ENCODE assay signal across 22 cellular contexts in the genomic region with DNA sequence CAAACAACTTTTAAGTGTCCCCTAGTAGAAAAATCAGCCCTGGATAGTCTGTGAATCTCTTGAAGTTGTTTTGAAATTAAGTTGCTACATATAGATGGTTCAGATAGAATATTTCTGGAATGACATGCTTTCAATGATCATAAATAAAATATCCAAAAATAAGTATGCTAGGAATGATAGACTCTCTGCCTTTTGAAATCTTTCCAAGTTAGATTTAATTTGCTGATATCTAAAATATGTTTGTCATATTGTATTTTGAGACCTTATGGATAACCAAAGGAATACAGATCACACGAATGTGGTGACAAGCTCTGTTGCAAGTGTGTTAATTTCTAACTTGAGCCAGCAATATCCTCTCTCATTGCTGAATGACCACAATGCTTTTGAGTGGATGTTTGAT.
DNase-seq lines count a peak whose midpoint lies in the region; TF ChIP-seq lines count a peak whose summit lies in the region.
"Had no signal": no experiment of that assay in that cellular context is flagged by ENCODE, and none has a peak within 500 bp of the region (broad histone marks: within the 10 kb centered on the region; RNA-seq: fewer than 3 reads in every experiment).

No MANE protein-coding gene starts in this region.

- in situ Hi-C loops in brain microvascular endothelial cell (cut with HindIII; ENCODE audit: low pct_ligation_motif_present, low sequenced_read_pairs), result no loop called here

- H3K27me3 ChIP-seq in brain microvascular endothelial cell (replicated peaks) (no peaks in the 10 kb centered on the region), neural progenitor cell (no peaks in the 10 kb centered on the region)
- H3K27me3 ChIP-seq: SJCRH30 had no signal

- H3K27ac Mint-ChIP-seq in neural progenitor cell, result no peak overlapping the region
- H3K27ac Mint-ChIP-seq: B cell, CD14-positive monocyte, GM23338 had no signal

- H3F3A ChIP-seq in neural progenitor cell (ENCODE audit: low read depth), result no peaks in the 10 kb centered on the region

- H3K9me3 ChIP-seq in neural progenitor cell (ENCODE audit: low read depth), result no peaks in the 10 kb centered on the region
- H3K9me3 ChIP-seq: HAP-1, SJCRH30 had no signal

- no peak overlapping the region for H2AFZ ChIP-seq in neural progenitor cell (replicated peaks)
- H2AFZ ChIP-seq: GM23338 had no signal

- no peak overlapping the region for H3K9ac ChIP-seq in neural progenitor cell

- H4K20me1 ChIP-seq in neural progenitor cell (ENCODE audit: low read depth), result no peaks in the 10 kb centered on the region

- peaks cover 2% of the 10 kb centered on the region for H3K9me3 Mint-ChIP-seq in neural progenitor cell
- H3K9me3 Mint-ChIP-seq: GM23338 had no signal

- no peaks in the 10 kb centered on the region for H3K4me1 Mint-ChIP-seq in neural progenitor cell
- H3K4me1 Mint-ChIP-seq: B cell, CD14-positive monocyte had no signal

- TF ChIP-seq CTCF in AG10803 (conservative IDR thresholded peaks at IDR 0.05; ENCODE audit: low read length), result no peak
- TF ChIP-seq CTCF in brain microvascular endothelial cell (IDR thresholded peaks at IDR 0.05; ENCODE audit: low read depth, low read length, missing control alignments), result no peak
- TF ChIP-seq CTCF in neural progenitor cell (IDR thresholded peaks at IDR 0.05), result no peak

- H3K4me3 ChIP-seq in AG10803 (ENCODE audit: low read length) (no peak overlapping the region), brain microvascular endothelial cell (ENCODE audit: low read depth, low read length) (no peak overlapping the region), neural progenitor cell (no peak overlapping the region)
- H3K4me3 ChIP-seq: GM12878, GM23338, HAP-1, SJCRH30 had no signal

- no peak overlapping the region for H3K4me2 ChIP-seq in neural progenitor cell
- H3K4me2 ChIP-seq: GM23338 had no signal

- no peaks in the 10 kb centered on the region for H3K36me3 ChIP-seq in brain microvascular endothelial cell (replicated peaks)
- no peaks in the 10 kb centered on the region for H3K36me3 ChIP-seq in neural progenitor cell
- H3K36me3 ChIP-seq: HAP-1, SJCRH30 had no signal

- no peak overlapping the region for H3K4me3 Mint-ChIP-seq in neural progenitor cell
- H3K4me3 Mint-ChIP-seq: B cell, CD14-positive monocyte, GM23338 had no signal

- DNase-seq in AG10803 (ENCODE audit: low read depth), result peak; percentile 31
- peak; percentile 79 for DNase-seq in HS-27A (ENCODE audit: low read depth)
- DNase-seq in brain microvascular endothelial cell, result no peak
- peak; percentile 14 for DNase-seq in renal cortical epithelial cell (ENCODE audit: low read depth)
- no peak for DNase-seq in HPDE6-E6E7 (ENCODE audit: extremely low spot score)
- no peak for DNase-seq in neural progenitor cell (ENCODE audit: low spot score)
- no peak for DNase-seq in cerebellum (ENCODE audit: low spot score)
- DNase-seq: DMS53, KG1, NCI-H1092 treated with DMSO at 0.1 percent for 48 hours, NCI-H1436 treated with DMSO at 0.1 percent for 48 hours, NCI-H1930, NCI-H2227 treated with DMSO at 0.1 percent for 48 hours, NCI-H510A treated with DMSO at 0.1 percent for 48 hours, NCI-H748 treated with DMSO at 0.1 percent for 48 hours, SJCRH30 had no signal

- H3K36me3 Mint-ChIP-seq in neural progenitor cell, result no peaks in the 10 kb centered on the region
- H3K36me3 Mint-ChIP-seq: CD14-positive monocyte had no signal

- H3K27ac ChIP-seq in brain microvascular endothelial cell, result peak overlapping the region; percentile 0
- H3K27ac ChIP-seq in neural progenitor cell, result no peak overlapping the region
- H3K27ac ChIP-seq: HL-60, SJCRH30 had no signal

- H3K79me2 ChIP-seq in neural progenitor cell (ENCODE audit: low read depth), result no peaks in the 10 kb centered on the region

- H3K27me3 Mint-ChIP-seq in neural progenitor cell (ENCODE audit: insufficient read depth, low read depth), result no peaks in the 10 kb centered on the region
- H3K27me3 Mint-ChIP-seq: B cell had no signal

- H3K4me1 ChIP-seq in neural progenitor cell, result no peaks in the 10 kb centered on the region
- H3K4me1 ChIP-seq: SJCRH30 had no signal

Comparison
In these comparisons a context has a peak if more than half of its experiments do, and no peak if none do; other contexts are left out.
1. DNase-seq: peak in AG10803 (single experiment), HS-27A (single experiment) and renal cortical epithelial cell (single experiment); none in brain microvascular endothelial cell (single experiment), HPDE6-E6E7 (single experiment), neural progenitor cell (single experiment) and cerebellum (single experiment).